ENCODE assay signal across 28 cellular contexts in genomic region chr11:75162954-75163353, GRCh38. TPM values are rescaled to one million over a fixed set of nuclear protein-coding genes. Genes with fewer than 3 reads are reported as not detected.
DNase-seq lines count a peak whose midpoint lies in the region; ATAC-seq and TF ChIP-seq lines count a peak whose summit lies in the region.
"Had no signal": no experiment of that assay in that cellular context is flagged by ENCODE, and none has a peak within 500 bp of the region (broad histone marks: within the 10 kb centered on the region; RNA-seq: fewer than 3 reads in every experiment).

No MANE protein-coding gene starts in this region.

- peaks cover 16% of the 10 kb centered on the region for H3K9me3 ChIP-seq in left ventricle myocardium inferior (replicated peaks)
- no peaks in the 10 kb centered on the region for H3K9me3 ChIP-seq in right lobe of liver
- H3K9me3 ChIP-seq: BE2C, Peyer's patch, SK-N-SH had no signal

- peaks cover 11% of the 10 kb centered on the region for H3K27me3 Mint-ChIP-seq in endothelial cell (ENCODE audit: unreplicated experiment)

- H3K9me3 Mint-ChIP-seq in endothelial cell (ENCODE audit: unreplicated experiment): no peaks in the 10 kb centered on the region

- ATAC-seq in left cardiac atrium (no peak), right lobe of liver (peak in 1 of 4 donors; percentile 3), GM18870 (IDR thresholded peaks at IDR 0.05; ENCODE audit: unreplicated experiment) (no peak), GM21390 (IDR thresholded peaks at IDR 0.05; ENCODE audit: unreplicated experiment) (no peak)

- H3K4me3 Mint-ChIP-seq in endothelial cell (ENCODE audit: unreplicated experiment): no peak overlapping the region
- H3K4me3 Mint-ChIP-seq: CD4-positive, CD25-positive, alpha-beta regulatory T cell; IgD-negative memory B cell had no signal

- peaks cover 3% of the 10 kb centered on the region for H3K36me3 ChIP-seq in left ventricle myocardium inferior
- H3K36me3 ChIP-seq in right lobe of liver: peaks cover 0 to 24% (median 11%) of the 10 kb centered on the region in 4 donors
- H3K36me3 ChIP-seq: BE2C had no signal

- H3K4me1 ChIP-seq in left ventricle myocardium inferior (peaks cover 64% of the 10 kb centered on the region), right lobe of liver (peaks cover 0 to 75% (median 38%) of the 10 kb centered on the region in 4 donors)
- H3K4me1 ChIP-seq: BE2C had no signal

- H3K27me3 ChIP-seq in left ventricle myocardium inferior (ENCODE audit: low read depth): peaks cover 5% of the 10 kb centered on the region
- H3K27me3 ChIP-seq in right lobe of liver: no peaks in the 10 kb centered on the region
- H3K27me3 ChIP-seq: BE2C, Peyer's patch had no signal

- H3K27ac ChIP-seq in left ventricle myocardium inferior (replicated peaks): peak overlapping the region; percentile 19
- H3K27ac ChIP-seq in right lobe of liver: peak overlapping the region in 2 of 3 donors; percentile 96 to 97
- H3K27ac ChIP-seq: KMS-11 had no signal

- peaks cover 61% of the 10 kb centered on the region for H3K4me1 Mint-ChIP-seq in endothelial cell (ENCODE audit: unreplicated experiment)

- no peak for TF ChIP-seq CTCF in left ventricle myocardium inferior (IDR thresholded peaks at IDR 0.05; ENCODE audit: borderline replicate concordance)
- TF ChIP-seq CTCF in endothelial cell (IDR thresholded peaks at IDR 0.05; ENCODE audit: unreplicated experiment): no peak
- TF ChIP-seq CTCF in right lobe of liver (IDR thresholded peaks at IDR 0.05): no peak

- H3K27ac Mint-ChIP-seq in endothelial cell (ENCODE audit: unreplicated experiment): peak overlapping the region; percentile 67
- H3K27ac Mint-ChIP-seq: CD4-positive, CD25-positive, alpha-beta regulatory T cell; IgD-negative memory B cell had no signal

- peaks cover 5% of the 10 kb centered on the region for H3K36me3 Mint-ChIP-seq in endothelial cell (ENCODE audit: low read depth, unreplicated experiment)
- H3K36me3 Mint-ChIP-seq: CD4-positive, CD25-positive, alpha-beta regulatory T cell had no signal

- intact Hi-C loops in left ventricle myocardium inferior (cut with micrococcal nuclease): no loop called here
- intact Hi-C loops in left cardiac atrium (cut with DNase I): no loop called here
- intact Hi-C loops in right lobe of liver (cut with DNase I): no loop called here

- DNase-seq in left ventricle myocardium inferior: no peak
- no peak for DNase-seq in left cardiac atrium
- no peak for DNase-seq in endothelial cell (ENCODE audit: low spot score)
- DNase-seq in right lobe of liver: peak; percentile 45 to 81 (median 72)
- no peak for DNase-seq in NCI-H524 (lab: John Stamatoyannopoulos, UW)
- DNase-seq in DMS53 treated with DMSO at 0.1 percent for 48 hours (lab: John Stamatoyannopoulos, UW; ENCODE audit: unreplicated experiment): no peak
- DNase-seq: 8988T; ACHN; BE2C; CD4-positive, CD25-positive, alpha-beta regulatory T cell; DMS53; GDM1; HCEC 1CT; MM.1S; NCI-H1694; NCI-H2029 treated with DMSO at 0.1 percent for 48 hours; NCI-H2227 treated with DMSO at 0.1 percent for 48 hours; NCI-H69; OCI-M1; SIG-M5; SK-N-SH had no signal

- no peak overlapping the region for H3K4me3 ChIP-seq in left ventricle myocardium inferior
- H3K4me3 ChIP-seq in right lobe of liver: peak overlapping the region in 2 of 3 donors; percentile 33 to 64
- H3K4me3 ChIP-seq: GM12878 had no signal

- TF ChIP-seq POLR2A in right lobe of liver (IDR thresholded peaks at IDR 0.05): no peak

- WGBS in right lobe of liver (ENCODE audit: insufficient coverage, low coverage, low lambda C conversion rate, missing lambda C conversion rate): 37% methylated on average over 4 of the region's 7 CpGs

RNA-seq across cellular contexts. Expression of gene SLCO2B1, which starts 12.0 kb away (rescaled TPM):
- total RNA-seq in left ventricle myocardium inferior: 22.7 TPM
- 10 to 100 TPM; 49.0 to 55.8 TPM for total RNA-seq in left cardiac atrium
- 3.5 TPM for total RNA-seq in endothelial cell (ENCODE audit: unreplicated experiment)
- total RNA-seq in right lobe of liver: 100 to 1,000 TPM; 145 to 316 (median 199) TPM
- total RNA-seq: CD4-positive, CD25-positive, alpha-beta regulatory T cell; H1 had no signal

Comparison
In these comparisons a context has a peak if more than half of its experiments do, and no peak if none do; other contexts are left out.
1. DNase-seq: peak in right lobe of liver (3 of 3); none in left ventricle myocardium inferior (single experiment), left cardiac atrium (single experiment), endothelial cell (single experiment), NCI-H524 (0 of 2) and DMS53 treated with DMSO at 0.1 percent for 48 hours (single experiment).